Comparison of ENCODE assay signal across 1 cellular context in the genomic region with DNA sequence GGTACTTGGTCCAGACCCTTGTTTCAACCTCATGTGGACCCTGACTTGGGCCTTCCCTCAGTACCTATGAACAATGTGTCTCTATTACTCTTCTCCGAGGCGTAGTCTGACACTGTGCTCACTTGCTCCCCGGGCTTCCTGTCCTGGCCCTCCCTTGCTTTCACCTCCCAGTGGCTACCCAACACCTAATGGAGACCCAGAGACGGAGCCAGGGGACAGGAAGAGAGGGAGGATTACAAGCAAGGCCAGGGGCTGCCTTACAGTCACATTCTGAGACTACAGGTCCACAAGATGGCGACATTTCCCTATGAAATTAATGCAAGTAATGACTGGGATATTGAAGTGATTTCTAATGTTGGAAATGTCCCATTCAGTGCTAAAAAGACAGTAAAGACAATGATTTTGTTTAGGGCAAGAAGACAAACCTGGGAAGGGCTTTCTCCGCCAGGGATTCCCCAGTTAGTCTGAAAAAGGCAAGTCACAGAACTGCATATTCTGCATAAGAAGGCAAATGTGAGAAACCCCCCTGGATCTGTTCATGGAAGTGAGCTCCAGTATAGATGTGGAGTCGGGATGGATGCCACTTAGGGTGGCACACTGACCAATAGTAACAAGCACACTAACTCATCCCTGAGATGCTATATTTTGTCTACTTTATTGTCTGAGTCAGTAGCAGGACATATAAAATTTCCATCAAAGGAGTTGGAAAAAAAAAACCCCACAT.
TF ChIP-seq lines count a peak whose summit lies in the region.

No MANE protein-coding gene starts in this region.

TF ChIP-seq in H1, 55 proteins besides CTCF, POLR2A, EP300 and RAD21 (continued from another document):
- TF ChIP-seq, protein P1, sequence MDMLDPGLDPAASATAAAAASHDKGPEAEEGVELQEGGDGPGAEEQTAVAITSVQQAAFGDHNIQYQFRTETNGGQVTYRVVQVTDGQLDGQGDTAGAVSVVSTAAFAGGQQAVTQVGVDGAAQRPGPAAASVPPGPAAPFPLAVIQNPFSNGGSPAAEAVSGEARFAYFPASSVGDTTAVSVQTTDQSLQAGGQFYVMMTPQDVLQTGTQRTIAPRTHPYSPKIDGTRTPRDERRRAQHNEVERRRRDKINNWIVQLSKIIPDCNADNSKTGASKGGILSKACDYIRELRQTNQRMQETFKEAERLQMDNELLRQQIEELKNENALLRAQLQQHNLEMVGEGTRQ (IDR thresholded peaks at IDR 0.05; ENCODE audit: low read length) = no peak
- TF ChIP-seq RNF2 (IDR thresholded peaks at IDR 0.05; ENCODE audit: borderline replicate concordance, low read depth, low read length, missing control alignments, poor library complexity, severe bottlenecking) (no peak), TAF7 (optimal IDR thresholded peaks at IDR 0.05; ENCODE audit: borderline replicate concordance, low read depth, low read length) (no peak), YY1 (IDR thresholded peaks at IDR 0.05; ENCODE audit: low read depth, low read length) (0 out of 2 replicates have a peak, but pooled peaks have one; percentile 25), TAF1 (IDR thresholded peaks at IDR 0.05; ENCODE audit: low read depth, low read length) (0 out of 2 replicates have a peak, but pooled peaks have one; percentile 28), ASH2L (IDR thresholded peaks at IDR 0.05; ENCODE audit: low read length) (no peak), BRCA1 (IDR thresholded peaks at IDR 0.05; ENCODE audit: low read depth, low read length) (no peak), SIX5 (IDR thresholded peaks at IDR 0.05; ENCODE audit: low read depth, low read length) (no peak), NRF1 (IDR thresholded peaks at IDR 0.05; ENCODE audit: low read depth, low read length) (no peak), HDAC2 (IDR thresholded peaks at IDR 0.05; ENCODE audit: borderline replicate concordance in 1 of 2, low read depth in 2 of 2, low read length in 2 of 2) (no peak)
- TF ChIP-seq, protein P2, sequence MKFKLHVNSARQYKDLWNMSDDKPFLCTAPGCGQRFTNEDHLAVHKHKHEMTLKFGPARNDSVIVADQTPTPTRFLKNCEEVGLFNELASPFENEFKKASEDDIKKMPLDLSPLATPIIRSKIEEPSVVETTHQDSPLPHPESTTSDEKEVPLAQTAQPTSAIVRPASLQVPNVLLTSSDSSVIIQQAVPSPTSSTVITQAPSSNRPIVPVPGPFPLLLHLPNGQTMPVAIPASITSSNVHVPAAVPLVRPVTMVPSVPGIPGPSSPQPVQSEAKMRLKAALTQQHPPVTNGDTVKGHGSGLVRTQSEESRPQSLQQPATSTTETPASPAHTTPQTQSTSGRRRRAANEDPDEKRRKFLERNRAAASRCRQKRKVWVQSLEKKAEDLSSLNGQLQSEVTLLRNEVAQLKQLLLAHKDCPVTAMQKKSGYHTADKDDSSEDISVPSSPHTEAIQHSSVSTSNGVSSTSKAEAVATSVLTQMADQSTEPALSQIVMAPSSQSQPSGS (IDR thresholded peaks at IDR 0.05; ENCODE audit: low read length) = no peak
- TF ChIP-seq, protein P3, sequence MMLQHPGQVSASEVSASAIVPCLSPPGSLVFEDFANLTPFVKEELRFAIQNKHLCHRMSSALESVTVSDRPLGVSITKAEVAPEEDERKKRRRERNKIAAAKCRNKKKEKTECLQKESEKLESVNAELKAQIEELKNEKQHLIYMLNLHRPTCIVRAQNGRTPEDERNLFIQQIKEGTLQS (IDR thresholded peaks at IDR 0.05; ENCODE audit: insufficient read depth, low read depth, low read length) = no peak
